In genomic region chr5:93583525-93583798, GRCh38 we compare ENCODE assay signal across 8 cellular contexts. TPM values are rescaled to one million over a fixed set of nuclear protein-coding genes. Genes with fewer than 3 reads are reported as not detected.
DNase-seq lines count a peak whose midpoint lies in the region; ATAC-seq and TF ChIP-seq lines count a peak whose summit lies in the region.

No MANE protein-coding gene starts in this region.

- peaks cover 43% of the 10 kb centered on the region for H3K27me3 ChIP-seq in rectal smooth muscle tissue (ENCODE audit: control insufficient read depth, insufficient read depth, low read length)

- no peak overlapping the region for H3K27ac ChIP-seq in rectal smooth muscle tissue (ENCODE audit: low read depth, low read length)

- H3K4me1 ChIP-seq in rectal smooth muscle tissue (ENCODE audit: control insufficient read depth, insufficient read depth, low read length): peaks cover 5% of the 10 kb centered on the region

- H3K36me3 ChIP-seq in rectal smooth muscle tissue (ENCODE audit: control insufficient read depth, insufficient read depth, low read length): no peaks in the 10 kb centered on the region

- in situ Hi-C loops in G401 (cut with HindIII; ENCODE audit: low sequenced_read_pairs): no loop called here

- H3K9ac ChIP-seq in rectal smooth muscle tissue (ENCODE audit: low read length): no peak overlapping the region

- H3K4me3 ChIP-seq in epithelial cell of esophagus (ENCODE audit: low read length) (peak overlapping the region; percentile 32), rectal smooth muscle tissue (ENCODE audit: low read length) (peak overlapping the region; percentile 61)

- DNase-seq in G401 (ENCODE audit: low spot score) (peak; percentile 45), NCI-H460 (ENCODE audit: extremely low read depth, low read depth) (peak; percentile 11), epithelial cell of esophagus (ENCODE audit: low read depth) (no peak), NCI-H1436 treated with DMSO at 0.1 percent for 48 hours (lab: John Stamatoyannopoulos, UW) (no peak), NCI-H2107 treated with DMSO at 0.1 percent for 48 hours (lab: John Stamatoyannopoulos, UW; ENCODE audit: unreplicated experiment) (no peak)

- TF ChIP-seq CTCF in epithelial cell of esophagus (IDR thresholded peaks at IDR 0.05; ENCODE audit: insufficient read depth, low read depth, low read length, missing control alignments): no peak

- no peak for ATAC-seq in GM18909 (IDR thresholded peaks at IDR 0.05; ENCODE audit: poor library complexity, unreplicated experiment)
- ATAC-seq in HG02973 (IDR thresholded peaks at IDR 0.05; ENCODE audit: unreplicated experiment): no peak

RNA-seq across cellular contexts. Expression of gene NR2F1, which starts 0.4 kb away (rescaled TPM):
- total RNA-seq in G401 (2014; rRNA removed; shearing (Covaris generic)): 175 and 199 TPM in 2 replicates
- 17.8 and 18.4 TPM in 2 replicates for total RNA-seq in NCI-H460 (2014; rRNA removed; shearing (Covaris generic))
- polyA plus RNA-seq in NCI-H460 (2014; cell fraction: nucleus; rRNA removed): 30.5 and 51.6 TPM in 2 replicates

RNA-seq across cellular contexts. Expression of gene NR2F1-AS1, which starts 2.4 kb away (rescaled TPM):
- total RNA-seq in G401 (2014; rRNA removed; shearing (Covaris generic)): 20.8 and 23.0 TPM in 2 replicates
- 17.0 and 17.7 TPM in 2 replicates for total RNA-seq in NCI-H460 (2014; rRNA removed; shearing (Covaris generic))
- 3.0 and 9.9 TPM in 2 replicates for polyA plus RNA-seq in NCI-H460 (2014; cell fraction: nucleus; rRNA removed)

Comparison
In these comparisons a context has a peak if more than half of its experiments do, and no peak if none do; other contexts are left out.
1. DNase-seq: peak in G401 (single experiment) and NCI-H460 (single experiment); none in epithelial cell of esophagus (single experiment), NCI-H1436 treated with DMSO at 0.1 percent for 48 hours (single experiment) and NCI-H2107 treated with DMSO at 0.1 percent for 48 hours (single experiment).